ENCODE assay signal across 14 cellular contexts in genomic region chr5:169020102-169020501, GRCh38.
DNase-seq lines count a peak whose midpoint lies in the region; ATAC-seq and TF ChIP-seq lines count a peak whose summit lies in the region.
"Had no signal": no experiment of that assay in that cellular context is flagged by ENCODE, and none has a peak within 500 bp of the region (broad histone marks: within the 10 kb centered on the region; RNA-seq: fewer than 3 reads in every experiment).

No MANE protein-coding gene starts in this region.

- H3K27ac ChIP-seq in brain microvascular endothelial cell: no peak overlapping the region
- H3K27ac ChIP-seq: BLaER1 treated with 17β-estradiol and CSF1 and Interleukin-3, amounts not matched to agents 10 nM and 100 nM had no signal

- H3K4me3 ChIP-seq in brain microvascular endothelial cell (ENCODE audit: low read depth, low read length): no peak overlapping the region
- H3K4me3 ChIP-seq: BLaER1 treated with 17β-estradiol and CSF1 and Interleukin-3, amounts not matched to agents 10 nM and 100 nM had no signal

- no peaks in the 10 kb centered on the region for H3K27me3 ChIP-seq in brain microvascular endothelial cell (replicated peaks)
- H3K27me3 ChIP-seq: BLaER1 treated with 17β-estradiol and CSF1 and Interleukin-3, amounts not matched to agents 10 nM and 100 nM had no signal

- TF ChIP-seq CTCF in brain microvascular endothelial cell (IDR thresholded peaks at IDR 0.05; ENCODE audit: low read depth, low read length, missing control alignments): no peak
- no peak for TF ChIP-seq CTCF in GM10248 (IDR thresholded peaks at IDR 0.05; ENCODE audit: control extremely low read depth, extremely low read depth, low read depth, missing control alignments)

- H3K36me3 ChIP-seq in brain microvascular endothelial cell (replicated peaks): no peaks in the 10 kb centered on the region
- H3K36me3 ChIP-seq: BLaER1 treated with 17β-estradiol and CSF1 and Interleukin-3, amounts not matched to agents 10 nM and 100 nM had no signal

- ATAC-seq in GM21423 (IDR thresholded peaks at IDR 0.05; ENCODE audit: unreplicated experiment) (no peak), GM19324 (IDR thresholded peaks at IDR 0.05; ENCODE audit: low FRiP score, unreplicated experiment) (no peak)

- POLR2A ChIA-PET in GM10248 (lab: Yijun Ruan, JAX): no interaction called here

- CTCF ChIA-PET in GM10248 (lab: Yijun Ruan, JAX): interaction anchor here (1.5 kb wide), 1 partner anchor 11 kb away, joined by 3 read pairs; no protein-coding TSS in a partner anchor

- DNase-seq in CMK (ENCODE audit: low read depth) (peak; percentile 11), M059J (ENCODE audit: low read depth) (peak; percentile 9), brain microvascular endothelial cell (peak; percentile 26), medulla oblongata (ENCODE audit: extremely low spot score) (peak; percentile 20), KBM-7 (no peak), GM10248 (ENCODE audit: extremely low spot score) (no peak)
- DNase-seq: activated CD4-positive, CD25-positive, alpha-beta regulatory T cell; NCI-H510A treated with DMSO at 0.1 percent for 48 hours; SHP77; stimulated activated CD4-positive, alpha-beta T cell treated with anti-CD3 and anti-CD28 coated beads, Interleukin-4, amount 100 ng/mL, for 1 hour; stimulated activated naive CD4-positive, alpha-beta T cell treated with Interleukin-2 at 50 U/mL for 16 hours had no signal

- in situ Hi-C loops in brain microvascular endothelial cell (cut with HindIII; ENCODE audit: low pct_ligation_motif_present, low sequenced_read_pairs): no loop called here
- in situ Hi-C loops in KBM-7 (cut with MboI; ENCODE audit: low pct_unique_long_range_greater_than_20kb, low sequenced_read_pairs): no loop called here

Comparison
In these comparisons a context has a peak if more than half of its experiments do, and no peak if none do; other contexts are left out.
1. DNase-seq: peak in CMK (single experiment), M059J (single experiment), brain microvascular endothelial cell (single experiment) and medulla oblongata (single experiment); none in KBM-7 (single experiment) and GM10248 (single experiment).